8 cellular contexts compared by ENCODE assay signal in the genomic region with DNA sequence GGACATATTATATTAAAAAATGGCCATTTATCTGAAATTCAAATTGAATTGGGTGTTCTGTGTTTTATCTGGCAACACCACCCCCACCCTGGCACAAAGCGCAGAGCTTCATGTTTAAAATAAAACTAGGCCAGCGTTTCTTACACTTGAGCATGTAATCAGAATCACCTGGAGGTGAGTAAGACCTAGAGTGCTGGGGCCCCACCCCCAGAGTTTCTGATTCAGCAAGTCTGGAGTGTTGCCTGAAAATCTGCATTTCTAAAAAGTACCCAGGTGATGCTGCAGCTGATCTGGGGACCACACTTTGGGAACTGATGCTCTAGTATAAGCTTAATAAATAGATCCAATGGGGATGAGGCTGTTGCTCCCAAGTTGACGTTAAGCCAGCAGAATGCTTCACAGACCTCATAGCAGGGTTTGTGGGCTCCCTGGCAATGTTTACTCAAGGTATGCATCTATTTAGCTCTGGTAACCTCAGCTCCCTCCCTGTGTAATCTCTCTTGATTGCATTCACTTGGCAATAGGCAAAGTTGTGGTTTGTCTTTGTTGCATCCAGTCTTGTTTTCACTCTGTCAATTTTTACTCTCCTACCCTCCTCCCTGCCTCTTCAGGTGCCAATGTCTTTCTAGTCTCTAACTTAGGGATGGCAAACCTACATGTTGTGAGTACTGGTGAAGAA.
DNase-seq lines count a peak whose midpoint lies in the region; ATAC-seq and TF ChIP-seq lines count a peak whose summit lies in the region.

No MANE protein-coding gene starts in this region.

- TF ChIP-seq CTCF in gastrocnemius medialis (IDR thresholded peaks at IDR 0.05 in 4 of 5, conservative IDR thresholded peaks at IDR 0.05 in 1 of 5) (no peak), Peyer's patch (IDR thresholded peaks at IDR 0.05) (no peak)

- H3K4me1 ChIP-seq in gastrocnemius medialis (no peaks in the 10 kb centered on the region), Peyer's patch (no peaks in the 10 kb centered on the region)

- no peak overlapping the region for H3K27ac ChIP-seq in gastrocnemius medialis
- H3K27ac ChIP-seq in Peyer's patch: no peak overlapping the region

- in situ Hi-C loops in gastrocnemius medialis (cut with MboI; ENCODE audit: low sequenced_read_pairs in 4 of 4): no loop called here

- peak; percentile 23 for DNase-seq in activated T-helper 9 cell treated with anti-CD3 and anti-CD28 coated beads, Interleukin-2, amount 50 U/mL, for 16 hours (ENCODE audit: low read depth)
- DNase-seq in gastrocnemius medialis (no peak), Peyer's patch (no peak), SK-N-DZ (ENCODE audit: low spot score) (no peak), NCI-H2029 (lab: John Stamatoyannopoulos, UW) (no peak)

- peaks cover 0 to 2% (median 0%) of the 10 kb centered on the region in 3 donors for H3K27me3 ChIP-seq in gastrocnemius medialis
- no peaks in the 10 kb centered on the region for H3K27me3 ChIP-seq in Peyer's patch

- TF ChIP-seq POLR2A in GM18505 (IDR thresholded peaks at IDR 0.05; ENCODE audit: borderline replicate concordance, extremely low read depth, insufficient read depth, insufficient read length): no peak
- TF ChIP-seq POLR2A in gastrocnemius medialis (IDR thresholded peaks at IDR 0.05): no peak
- TF ChIP-seq POLR2A in Peyer's patch (IDR thresholded peaks at IDR 0.05): no peak

- intact Hi-C loops in gastrocnemius medialis (cut with DNase I; ENCODE audit: low total_unique reads): no loop called here

- ATAC-seq in GM18505 (IDR thresholded peaks at IDR 0.05; ENCODE audit: unreplicated experiment) (peak; percentile 82), GM21390 (IDR thresholded peaks at IDR 0.05; ENCODE audit: unreplicated experiment) (peak; percentile 80), HG03159 (IDR thresholded peaks at IDR 0.05; ENCODE audit: unreplicated experiment) (peak; percentile 74), gastrocnemius medialis (no peak)

- H3K4me3 ChIP-seq in gastrocnemius medialis: no peak overlapping the region
- no peak overlapping the region for H3K4me3 ChIP-seq in Peyer's patch

- H3K36me3 ChIP-seq in gastrocnemius medialis: no peaks in the 10 kb centered on the region
- H3K36me3 ChIP-seq in Peyer's patch: no peaks in the 10 kb centered on the region

- H3K9me3 ChIP-seq in gastrocnemius medialis: no peaks in the 10 kb centered on the region
- no peaks in the 10 kb centered on the region for H3K9me3 ChIP-seq in Peyer's patch

Comparison
In these comparisons a context has a peak if more than half of its experiments do, and no peak if none do; other contexts are left out.
1. ATAC-seq: peak in GM18505 (single experiment), GM21390 (single experiment) and HG03159 (single experiment); none in gastrocnemius medialis (0 of 2).